1 cellular context compared by ENCODE assay signal in the genomic region with DNA sequence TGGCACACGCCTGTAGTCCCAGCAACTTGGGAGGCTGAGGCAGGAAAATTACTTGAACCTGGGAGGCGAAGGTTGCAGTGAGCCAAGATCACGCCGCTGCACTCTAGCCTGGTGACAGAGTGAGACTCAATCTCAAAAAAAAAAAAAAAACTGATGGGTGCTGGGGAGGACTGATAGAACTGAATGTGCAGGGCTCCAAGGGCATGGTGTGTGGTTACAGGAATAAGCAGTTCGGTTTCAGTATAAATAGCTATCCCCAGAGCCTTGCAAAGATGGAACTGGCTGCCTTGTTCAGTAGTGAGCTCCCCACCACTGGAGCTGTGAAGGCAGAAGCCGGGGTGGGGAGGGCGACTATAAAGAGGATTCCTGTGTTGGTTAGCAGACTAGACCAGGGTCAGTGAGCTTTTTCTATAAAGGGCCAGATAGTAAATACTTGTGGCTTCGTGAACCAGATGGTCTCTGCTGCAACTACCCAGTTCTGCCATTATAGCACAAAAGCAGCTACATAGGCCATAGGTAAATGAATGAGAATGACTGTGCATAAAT.
TF ChIP-seq lines count a peak whose summit lies in the region.

No MANE protein-coding gene starts in this region.

TF ChIP-seq in HepG2, 621 proteins besides CTCF, POLR2A, EP300 and RAD21:
- TF ChIP-seq HNRNPH1 (optimal IDR thresholded peaks at IDR 0.05; ENCODE audit: low read depth, low read length) = no peak
- peak; percentile 41; the same call in 1 of the 2 replicates for TF ChIP-seq NFE2L2 (IDR thresholded peaks at IDR 0.05; ENCODE audit: low read length)
TF ChIP-seq in HepG2: peak in this region for 1.
